In genomic region chr4:17817027-17817426, GRCh38 we compare ENCODE assay signal across 8 cellular contexts. TPM values are rescaled to one million over a fixed set of nuclear protein-coding genes. Genes with fewer than 3 reads are reported as not detected.
DNase-seq lines count a peak whose midpoint lies in the region; ATAC-seq and TF ChIP-seq lines count a peak whose summit lies in the region.

No MANE protein-coding gene starts in this region.

- no peak overlapping the region for H3K4me3 ChIP-seq in cardiac fibroblast (replicated peaks in 1 of 2; ENCODE audit: low read depth in 2 of 2, low read length in 2 of 2)
- H3K4me3 ChIP-seq in lower lobe of right lung, result no peak overlapping the region

- no peaks in the 10 kb centered on the region for H3K36me3 ChIP-seq in lower lobe of right lung

- H3K27ac ChIP-seq in lower lobe of right lung, result no peak overlapping the region

- in situ Hi-C loops in Caki2 (cut with HindIII; ENCODE audit: low pct_unique_long_range_greater_than_20kb, low sequenced_read_pairs), result no loop called here

- POLR2A ChIA-PET in HEK293T (lab: Yijun Ruan, JAX), result no interaction called here

- TF ChIP-seq CTCF in cardiac fibroblast (IDR thresholded peaks at IDR 0.05; ENCODE audit: low read depth, low read length) (peak; percentile 51), lower lobe of right lung (IDR thresholded peaks at IDR 0.05) (peak; percentile 51)

- no peaks in the 10 kb centered on the region for H3K9me3 ChIP-seq in lower lobe of right lung

- no peaks in the 10 kb centered on the region for H3K27me3 ChIP-seq in lower lobe of right lung (ENCODE audit: low read depth)

- DNase-seq in Caki2 (ENCODE audit: low read depth), result peak; percentile 47
- DNase-seq in NOMO-1 treated with dmso at 0.1 percent for 144 hours (lab: John Stamatoyannopoulos, UW; ENCODE audit: unreplicated experiment), result peak; percentile 1
- peak; percentile 84 to 86 for DNase-seq in cardiac fibroblast (ENCODE audit: low read depth in 2 of 2)
- no peak for DNase-seq in lower lobe of right lung
- DNase-seq in HEK293T (ENCODE audit: extremely low spot score), result no peak
- no peak for DNase-seq in GOT3 (lab: John Stamatoyannopoulos, UW)

- H3K4me1 ChIP-seq in lower lobe of right lung, result no peaks in the 10 kb centered on the region

- intact Hi-C loops in lower lobe of right lung (cut with DNase I), result loop anchor here (10.0 kb wide), 2 partner anchors 548 to 778 kb away; no protein-coding TSS in a partner anchor

- CTCF ChIA-PET in HEK293T (lab: Yijun Ruan, JAX), result interaction anchor here (0.6 kb wide), 1 partner anchor 324 kb away, joined by 4 read pairs; no protein-coding TSS in a partner anchor

- ATAC-seq in GM18868 (IDR thresholded peaks at IDR 0.05; ENCODE audit: unreplicated experiment) (peak; percentile 89), HG03095 (IDR thresholded peaks at IDR 0.05; ENCODE audit: unreplicated experiment) (peak; percentile 66), lower lobe of right lung (peak in 1 of 2 donors; percentile 48)

TF ChIP-seq in HEK293T, 16 proteins besides CTCF, POLR2A, EP300 and RAD21:
- no peak for TF ChIP-seq FOXK2 (IDR thresholded peaks at IDR 0.05)
- no peak for TF ChIP-seq NFRKB (IDR thresholded peaks at IDR 0.05)
- TF ChIP-seq ARNT (IDR thresholded peaks at IDR 0.05), result no peak
- TF ChIP-seq PKNOX1 (IDR thresholded peaks at IDR 0.05), result no peak
- TF ChIP-seq SP1 (IDR thresholded peaks at IDR 0.05), result no peak
- TF ChIP-seq SUZ12 (IDR thresholded peaks at IDR 0.05), result no peak
- TF ChIP-seq TARDBP (IDR thresholded peaks at IDR 0.05), result no peak

RNA-seq across cellular contexts. Expression of gene NCAPG, which starts 6.2 kb away (rescaled TPM):
- total RNA-seq in Caki2 (2014; rRNA removed; shearing (Covaris generic); ENCODE audit: low replicate concordance), result 18.2 and 25.3 TPM in 2 replicates
- total RNA-seq in lower lobe of right lung, result 2.2 TPM

RNA-seq across cellular contexts. Expression of gene DCAF16, which starts 6.5 kb away (rescaled TPM):
- 11.4 and 28.7 TPM in 2 replicates for total RNA-seq in Caki2 (2014; rRNA removed; shearing (Covaris generic); ENCODE audit: low replicate concordance)
- total RNA-seq in lower lobe of right lung, result 26.1 TPM

RNA-seq across cellular contexts. Expression of gene FAM184B, which starts 35.6 kb away (rescaled TPM):
- not detected in 2 replicates for total RNA-seq in Caki2 (2014; rRNA removed; shearing (Covaris generic); ENCODE audit: low replicate concordance)
- 0.24 TPM for total RNA-seq in lower lobe of right lung

Comparison
In these comparisons a context has a peak if more than half of its experiments do, and no peak if none do; other contexts are left out.
1. DNase-seq: peak in Caki2 (single experiment), NOMO-1 treated with dmso at 0.1 percent for 144 hours (single experiment) and cardiac fibroblast (2 of 2); none in lower lobe of right lung (single experiment), HEK293T (single experiment) and GOT3 (single experiment).